Comparison of ENCODE assay signal across 8 cellular contexts in the genomic region with DNA sequence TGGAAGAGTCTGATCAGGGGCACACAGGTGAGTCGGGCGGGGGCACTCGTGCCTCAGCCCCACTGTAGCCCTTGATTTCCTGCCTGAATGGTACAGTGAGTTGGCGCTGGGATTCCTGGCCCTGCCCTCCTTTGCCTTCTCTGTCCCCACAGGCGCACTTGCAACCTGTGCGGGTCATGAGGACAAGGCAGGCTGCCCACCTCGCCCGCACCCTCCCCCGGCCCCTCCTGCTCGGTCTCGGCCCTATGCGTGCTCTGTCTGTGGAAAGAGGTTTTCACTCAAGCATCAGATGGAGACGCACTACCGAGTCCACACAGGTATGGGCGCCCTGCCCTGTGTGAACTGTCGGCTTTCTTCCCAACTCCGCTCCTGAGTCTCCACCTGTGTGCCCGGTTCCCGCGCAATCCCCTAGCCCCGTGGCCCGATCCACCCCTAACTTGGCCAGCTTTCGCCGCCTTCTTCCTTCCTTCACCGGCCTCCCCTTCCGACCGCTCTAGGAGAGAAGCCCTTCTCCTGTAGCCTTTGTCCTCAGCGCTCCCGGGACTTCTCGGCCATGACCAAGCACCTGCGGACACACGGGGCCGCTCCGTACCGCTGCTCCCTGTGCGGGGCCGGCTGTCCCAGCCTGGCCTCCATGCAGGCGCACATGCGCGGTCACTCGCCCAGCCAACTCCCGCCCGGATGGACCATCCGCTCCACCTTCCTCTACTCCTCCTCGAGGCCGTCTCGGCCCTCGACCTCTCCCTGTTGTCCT. TPM values are rescaled to one million over a fixed set of nuclear protein-coding genes. Genes with fewer than 3 reads are reported as not detected.
DNase-seq lines count a peak whose midpoint lies in the region; ATAC-seq and TF ChIP-seq lines count a peak whose summit lies in the region.

No MANE protein-coding gene starts in this region.

- peaks cover 9 to 20% (median 11%) of the 10 kb centered on the region in 3 experiments; a peak in 6 of 7 replicates for H3K36me3 Mint-ChIP-seq in H9 (ENCODE audit: insufficient read depth in 1 of 3, low read depth in 3 of 3)

- H4K91ac ChIP-seq in H9 (ENCODE audit: insufficient read length, low read depth, low read length): no peak overlapping the region

- H4K20me1 ChIP-seq in BLaER1 (peaks cover 31% of the 10 kb centered on the region), H9 (ENCODE audit: control insufficient read depth, insufficient read depth, insufficient read length) (peaks cover 6% of the 10 kb centered on the region), SK-N-SH (ENCODE audit: insufficient read depth) (peaks cover 18% of the 10 kb centered on the region)

- no peaks in the 10 kb centered on the region for H3K9me3 ChIP-seq in BLaER1
- no peaks in the 10 kb centered on the region for H3K9me3 ChIP-seq in H9 (ENCODE audit: control insufficient read depth, low read depth, low read length)
- no peaks in the 10 kb centered on the region for H3K9me3 ChIP-seq in SK-N-SH
- H3K9me3 ChIP-seq in endocrine pancreas (ENCODE audit: control insufficient read depth, low read length): no peaks in the 10 kb centered on the region

- no peaks in the 10 kb centered on the region for H3K79me1 ChIP-seq in H9 (ENCODE audit: insufficient read depth, low read depth, low read length, poor library complexity, severe bottlenecking)

- no peak for ATAC-seq in GM21619 (IDR thresholded peaks at IDR 0.05; ENCODE audit: unreplicated experiment)

- POLR2A ChIA-PET in SK-N-SH (lab: Yijun Ruan, JAX): no interaction called here

- peak overlapping the region; percentile 97 for H3K4me2 ChIP-seq in BLaER1
- H3K4me2 ChIP-seq in H9 (ENCODE audit: insufficient read depth, insufficient read length, low read length): peak overlapping the region; percentile 80
- H3K4me2 ChIP-seq in SK-N-SH: peak overlapping the region; percentile 97

- H3T11ph ChIP-seq in H9 (ENCODE audit: low read length): no peak overlapping the region

- TF ChIP-seq CTCF in H9 (conservative IDR thresholded peaks at IDR 0.05): no peak
- TF ChIP-seq CTCF in SK-N-SH (IDR thresholded peaks at IDR 0.05): no peak

- H3K79me2 ChIP-seq in H9 (ENCODE audit: insufficient read depth, low read length): peaks cover 11% of the 10 kb centered on the region; the same call in 1 of the 2 replicates
- peaks cover 28% of the 10 kb centered on the region for H3K79me2 ChIP-seq in SK-N-SH (ENCODE audit: insufficient read depth)

- H2BK12ac ChIP-seq in H9 (ENCODE audit: insufficient read length, low read depth, low read length): no peak overlapping the region

- peak overlapping the region; percentile 67 for H3K14ac ChIP-seq in H9 (ENCODE audit: insufficient read depth, low read length)

- peak overlapping the region; percentile 95 for H3K9ac ChIP-seq in BLaER1
- peak overlapping the region; percentile 52 for H3K9ac ChIP-seq in H9 (ENCODE audit: extremely low read depth, insufficient read length, low read length)
- peak overlapping the region; percentile 65 for H3K9ac ChIP-seq in SK-N-SH
- H3K9ac ChIP-seq in endocrine pancreas (ENCODE audit: control insufficient read depth, insufficient read depth, low read length): peak overlapping the region; percentile 83

- no peak overlapping the region for H2BK15ac ChIP-seq in H9 (ENCODE audit: low read depth, low read length)

- peak overlapping the region; percentile 76 for H3K4me3 ChIP-seq in BLaER1
- peak overlapping the region; percentile 80 to 91 for H3K4me3 ChIP-seq in SK-N-SH (ENCODE audit: low read depth in 2 of 2, low read length in 1 of 2)
- no peak overlapping the region for H3K4me3 ChIP-seq in endocrine pancreas (ENCODE audit: control insufficient read depth, insufficient read depth, low read length)

- no peaks in the 10 kb centered on the region; the same call in 1 of the 2 replicates for H3K27me3 Mint-ChIP-seq in H9 (ENCODE audit: low read depth)

- H4K8ac ChIP-seq in H9 (replicated peaks; ENCODE audit: insufficient read length, low read depth, low read length): no peak overlapping the region

- peaks cover 18% of the 10 kb centered on the region for H3K36me3 ChIP-seq in BLaER1
- peaks cover 6 to 12% of the 10 kb centered on the region in 2 experiments for H3K36me3 ChIP-seq in SK-N-SH (replicated peaks in 1 of 2; ENCODE audit: control insufficient read depth in 1 of 2, insufficient read depth in 2 of 2, low read length in 1 of 2)
- no peaks in the 10 kb centered on the region for H3K36me3 ChIP-seq in endocrine pancreas (ENCODE audit: control insufficient read depth, insufficient read depth, low read length)

- no peak overlapping the region for H3K4ac ChIP-seq in H9 (ENCODE audit: low read depth, low read length)

- TF ChIP-seq RAD21 in SK-N-SH (IDR thresholded peaks at IDR 0.05; ENCODE audit: low read length): no peak

- H3K4me1 ChIP-seq in BLaER1 (peaks cover 49% of the 10 kb centered on the region), H9 (ENCODE audit: insufficient read depth, low read length) (peaks cover 10% of the 10 kb centered on the region; the same call in 1 of the 2 replicates), SK-N-SH (ENCODE audit: control insufficient read depth in 1 of 2, insufficient read depth in 2 of 2, low read depth in 1 of 2, low read length in 1 of 2) (peaks cover 5 to 24% of the 10 kb centered on the region in 2 experiments; a peak in 3 of 4 replicates), endocrine pancreas (ENCODE audit: control insufficient read depth, insufficient read depth, low read length) (no peaks in the 10 kb centered on the region)

- H3K27me3 ChIP-seq in BLaER1 (0 out of 2 replicates have a peak, but pooled peaks cover 3% of the 10 kb centered on the region), H9 (ENCODE audit: insufficient read depth, low read length) (no peaks in the 10 kb centered on the region), SK-N-SH (ENCODE audit: insufficient read depth) (no peaks in the 10 kb centered on the region), endocrine pancreas (ENCODE audit: control insufficient read depth, insufficient read depth, low read length) (no peaks in the 10 kb centered on the region)

- H4K5ac ChIP-seq in H9 (ENCODE audit: insufficient read length, low read depth, low read length): no peak overlapping the region

- peaks cover 45 to 47% of the 10 kb centered on the region in 2 experiments for H3K4me1 Mint-ChIP-seq in H9

- H2AK5ac ChIP-seq in H9 (ENCODE audit: insufficient read length, low read length): no peak overlapping the region

- no peak overlapping the region for H3K23ac ChIP-seq in H9 (ENCODE audit: insufficient read length, low read depth, low read length)

- no peak overlapping the region for H2BK120ac ChIP-seq in H9 (ENCODE audit: low read depth, low read length, poor library complexity, severe bottlenecking)

- peak overlapping the region; percentile 91 to 99 (median 95) for H3K27ac Mint-ChIP-seq in H9

- no CpG with 5 or more reads among the region's 48 CpGs for WGBS in H9 (ENCODE audit: extremely low coverage, insufficient read length, low lambda C conversion rate)
- 23% methylated on average over 46 of the region's 48 CpGs for whole genome bisulfite sequencing in SK-N-SH (ENCODE audit: low lambda C conversion rate)

- H2AFZ ChIP-seq in H9 (ENCODE audit: low read length) (no peak overlapping the region), SK-N-SH (ENCODE audit: low read depth) (peak overlapping the region; percentile 86)

- H2BK5ac ChIP-seq in H9 (ENCODE audit: insufficient read length, low read length): no peak overlapping the region

- no peak overlapping the region for H3K56ac ChIP-seq in H9 (ENCODE audit: insufficient read length, low read depth, low read length)

- peaks cover 18% of the 10 kb centered on the region for H3K23me2 ChIP-seq in H9 (ENCODE audit: insufficient read length, low read depth, low read length, poor library complexity, severe bottlenecking)

- H2BK20ac ChIP-seq in H9 (ENCODE audit: low read depth, low read length, poor library complexity, severe bottlenecking): no peak overlapping the region

- H3K18ac ChIP-seq in H9 (ENCODE audit: insufficient read length, low read depth, low read length): peak overlapping the region; percentile 83

- H3K9me2 ChIP-seq in SK-N-SH: no peaks in the 10 kb centered on the region

- H3F3A ChIP-seq in SK-N-SH (replicated peaks; ENCODE audit: insufficient read depth): peaks cover 6% of the 10 kb centered on the region

- peak overlapping the region; percentile 86 to 90 for H3K4me3 Mint-ChIP-seq in H9

- TF ChIP-seq EP300 in SK-N-SH (IDR thresholded peaks at IDR 0.05; ENCODE audit: borderline replicate concordance in 1 of 2, low read depth in 1 of 2, low read length in 1 of 2): no peak

- CTCF ChIA-PET in SK-N-SH (lab: Yijun Ruan, JAX): interaction anchor here (0.6 to 1.8 kb wide), 9 partner anchors 10 to 1237 kb away, joined by 3 to 14 read pairs (median 4); no protein-coding TSS in a partner anchor

- peak overlapping the region; percentile 95 for H3K27ac ChIP-seq in BLaER1
- H3K27ac ChIP-seq in H9 (ENCODE audit: insufficient read length, low read depth, low read length): peak overlapping the region; percentile 15
- H3K27ac ChIP-seq in SK-N-SH (ENCODE audit: low read depth in 2 of 2, low read length in 1 of 2): peak overlapping the region; percentile 62 to 95

- H3K9me3 Mint-ChIP-seq in H9: no peaks in the 10 kb centered on the region; a peak in 1 of 5 replicates

- no peak for DNase-seq in H9
- peak; percentile 81 for DNase-seq in SK-N-SH
- DNase-seq in mucosa of gallbladder (ENCODE audit: low spot score): peak; percentile 39
- DNase-seq in NCI-H82 (lab: John Stamatoyannopoulos, UW): no peak
- DNase-seq in NCI-H2196 (lab: John Stamatoyannopoulos, UW; ENCODE audit: unreplicated experiment): no peak

RNA-seq across cellular contexts. Expression of gene KMT2B, which starts 1.6 kb away (rescaled TPM):
- total RNA-seq in H9 (2021) (47.7 and 50.5 TPM in 2 replicates), mucosa of gallbladder (45.1 TPM)
- polyA plus RNA-seq in SK-N-SH (2012; rRNA removed): 18.2 and 29.2 TPM in 2 replicates
- polyA plus RNA-seq in SK-N-SH (2012; cell fraction: cytosol; rRNA removed): 9.4 and 13.7 TPM in 2 replicates
- 150 and 238 TPM in 2 replicates for polyA plus RNA-seq in SK-N-SH (2012; cell fraction: nucleus; rRNA removed)

RNA-seq across cellular contexts. Expression of gene ZBTB32, which starts 11.8 kb away (rescaled TPM):
- total RNA-seq in H9 (2021): 0.13 TPM in 1 of 2 replicates, not detected in the other
- polyA plus RNA-seq in SK-N-SH (2012; rRNA removed): not detected in 2 replicates
- polyA plus RNA-seq in SK-N-SH (2012; cell fraction: cytosol; rRNA removed): not detected in 2 replicates
- not detected in 2 replicates for polyA plus RNA-seq in SK-N-SH (2012; cell fraction: nucleus; rRNA removed)
- total RNA-seq in mucosa of gallbladder: 0.43 TPM

RNA-seq across cellular contexts. Expression of gene IGFLR1, which starts 26.1 kb away (rescaled TPM):
- total RNA-seq in H9 (2021) (2.9 and 3.2 TPM in 2 replicates), mucosa of gallbladder (14.8 TPM)
- polyA plus RNA-seq in SK-N-SH (2012; rRNA removed): 5.1 and 5.6 TPM in 2 replicates
- polyA plus RNA-seq in SK-N-SH (2012; cell fraction: cytosol; rRNA removed): 2.2 and 5.0 TPM in 2 replicates
- polyA plus RNA-seq in SK-N-SH (2012; cell fraction: nucleus; rRNA removed): 7.2 and 14.5 TPM in 2 replicates

RNA-seq across cellular contexts. Expression of gene U2AF1L4, which starts 29.1 kb away (rescaled TPM):
- total RNA-seq in H9 (2021) (16.8 and 19.2 TPM in 2 replicates), mucosa of gallbladder (23.9 TPM)
- 25.9 and 29.4 TPM in 2 replicates for polyA plus RNA-seq in SK-N-SH (2012; rRNA removed)
- 14.9 and 16.6 TPM in 2 replicates for polyA plus RNA-seq in SK-N-SH (2012; cell fraction: cytosol; rRNA removed)
- polyA plus RNA-seq in SK-N-SH (2012; cell fraction: nucleus; rRNA removed): 109 and 119 TPM in 2 replicates

RNA-seq across cellular contexts. Expression of gene PSENEN, which starts 29.3 kb away (rescaled TPM):
- total RNA-seq in H9 (2021) (69.7 and 77.7 TPM in 2 replicates), mucosa of gallbladder (67.9 TPM)
- polyA plus RNA-seq in SK-N-SH (2012; rRNA removed): 66.3 and 99.2 TPM in 2 replicates
- 61.7 and 73.5 TPM in 2 replicates for polyA plus RNA-seq in SK-N-SH (2012; cell fraction: cytosol; rRNA removed)
- 29.1 and 42.7 TPM in 2 replicates for polyA plus RNA-seq in SK-N-SH (2012; cell fraction: nucleus; rRNA removed)

Comparison
In these comparisons a context has a peak if more than half of its experiments do, and no peak if none do; other contexts are left out.
1. H3K27ac ChIP-seq: peak in every context shown above with its lines; median percentile 95 in BLaER1; 78 in SK-N-SH; 15 in H9.
2. DNase-seq: peak in SK-N-SH (single experiment) and mucosa of gallbladder (single experiment); none in H9 (single experiment), NCI-H82 (single experiment) and NCI-H2196 (single experiment).
3. Peak in every context shown above with its lines, with median percentiles within 50 percentile points of each other: H3K4me2 ChIP-seq and H3K9ac ChIP-seq.